ENCODE assay signal across 1 cellular context in genomic region chr7:123647106-123647730, GRCh38.
A peak's percentile ranks its signal among the peaks of the same experiment; 100 is the strongest.
TF ChIP-seq lines count a peak whose summit lies in the region.

No MANE protein-coding gene starts in this region.

TF ChIP-seq in SK-N-SH, 30 proteins besides CTCF, POLR2A, EP300 and RAD21 (continued from another document):
- no peak for TF ChIP-seq REST (IDR thresholded peaks at IDR 0.05; ENCODE audit: low read depth, low read length)
- no peak for TF ChIP-seq POLR2AphosphoS5 (IDR thresholded peaks at IDR 0.05; ENCODE audit: low read depth, low read length)
- no peak for TF ChIP-seq YY1 (IDR thresholded peaks at IDR 0.05; ENCODE audit: low read depth)
- TF ChIP-seq, protein P1, sequence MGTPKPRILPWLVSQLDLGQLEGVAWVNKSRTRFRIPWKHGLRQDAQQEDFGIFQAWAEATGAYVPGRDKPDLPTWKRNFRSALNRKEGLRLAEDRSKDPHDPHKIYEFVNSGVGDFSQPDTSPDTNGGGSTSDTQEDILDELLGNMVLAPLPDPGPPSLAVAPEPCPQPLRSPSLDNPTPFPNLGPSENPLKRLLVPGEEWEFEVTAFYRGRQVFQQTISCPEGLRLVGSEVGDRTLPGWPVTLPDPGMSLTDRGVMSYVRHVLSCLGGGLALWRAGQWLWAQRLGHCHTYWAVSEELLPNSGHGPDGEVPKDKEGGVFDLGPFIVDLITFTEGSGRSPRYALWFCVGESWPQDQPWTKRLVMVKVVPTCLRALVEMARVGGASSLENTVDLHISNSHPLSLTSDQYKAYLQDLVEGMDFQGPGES (IDR thresholded peaks at IDR 0.05; ENCODE audit: low read depth, low read length), result no peak
- no peak for TF ChIP-seq USF1 (IDR thresholded peaks at IDR 0.05; ENCODE audit: borderline replicate concordance, low read depth)
- TF ChIP-seq SIN3A (IDR thresholded peaks at IDR 0.05; ENCODE audit: borderline replicate concordance, low read depth, low read length), result no peak
- TF ChIP-seq NRF1 (IDR thresholded peaks at IDR 0.05; ENCODE audit: low read depth, low read length), result no peak
- TF ChIP-seq RFX5 (IDR thresholded peaks at IDR 0.05; ENCODE audit: low read length), result no peak
- TF ChIP-seq MAX (IDR thresholded peaks at IDR 0.05; ENCODE audit: low read depth), result no peak
- TF ChIP-seq FOXM1 (IDR thresholded peaks at IDR 0.05; ENCODE audit: low read depth), result no peak
- no peak for TF ChIP-seq ELF1 (IDR thresholded peaks at IDR 0.05)
- no peak for TF ChIP-seq GABPA (IDR thresholded peaks at IDR 0.05; ENCODE audit: low read depth)
- TF ChIP-seq, protein P2, sequence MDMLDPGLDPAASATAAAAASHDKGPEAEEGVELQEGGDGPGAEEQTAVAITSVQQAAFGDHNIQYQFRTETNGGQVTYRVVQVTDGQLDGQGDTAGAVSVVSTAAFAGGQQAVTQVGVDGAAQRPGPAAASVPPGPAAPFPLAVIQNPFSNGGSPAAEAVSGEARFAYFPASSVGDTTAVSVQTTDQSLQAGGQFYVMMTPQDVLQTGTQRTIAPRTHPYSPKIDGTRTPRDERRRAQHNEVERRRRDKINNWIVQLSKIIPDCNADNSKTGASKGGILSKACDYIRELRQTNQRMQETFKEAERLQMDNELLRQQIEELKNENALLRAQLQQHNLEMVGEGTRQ (IDR thresholded peaks at IDR 0.05; ENCODE audit: borderline replicate concordance, low read depth, low read length), result no peak
- no peak for TF ChIP-seq CHD2 (IDR thresholded peaks at IDR 0.05; ENCODE audit: low read length, partially characterized antibody)
- peak; percentile 66; the same call in 1 of the 2 replicates for TF ChIP-seq TEAD4 (IDR thresholded peaks at IDR 0.05; ENCODE audit: borderline replicate concordance, insufficient read depth)
- peak; percentile 64; the same call in 1 of the 2 replicates for TF ChIP-seq FOSL2 (IDR thresholded peaks at IDR 0.05; ENCODE audit: borderline replicate concordance, low read depth)
- peak; percentile 86 for TF ChIP-seq TCF12 (IDR thresholded peaks at IDR 0.05)
- TF ChIP-seq RXRA (IDR thresholded peaks at IDR 0.05; ENCODE audit: borderline replicate concordance, low read depth), result peak; percentile 34; the same call in 1 of the 2 replicates
- TF ChIP-seq MXI1 (IDR thresholded peaks at IDR 0.05; ENCODE audit: low read depth, low read length), result no peak
- peak; percentile 52 for TF ChIP-seq NFIC (IDR thresholded peaks at IDR 0.05; ENCODE audit: borderline replicate concordance)
- peak; percentile 67 for TF ChIP-seq JUND (IDR thresholded peaks at IDR 0.05)
- no peak for TF ChIP-seq TAF1 (IDR thresholded peaks at IDR 0.05; ENCODE audit: borderline replicate concordance, low read depth, low read length)
- TF ChIP-seq FOXJ3 (CRISPR knock-in tag; IDR thresholded peaks at IDR 0.05), result no peak
- TF ChIP-seq, protein P3, sequence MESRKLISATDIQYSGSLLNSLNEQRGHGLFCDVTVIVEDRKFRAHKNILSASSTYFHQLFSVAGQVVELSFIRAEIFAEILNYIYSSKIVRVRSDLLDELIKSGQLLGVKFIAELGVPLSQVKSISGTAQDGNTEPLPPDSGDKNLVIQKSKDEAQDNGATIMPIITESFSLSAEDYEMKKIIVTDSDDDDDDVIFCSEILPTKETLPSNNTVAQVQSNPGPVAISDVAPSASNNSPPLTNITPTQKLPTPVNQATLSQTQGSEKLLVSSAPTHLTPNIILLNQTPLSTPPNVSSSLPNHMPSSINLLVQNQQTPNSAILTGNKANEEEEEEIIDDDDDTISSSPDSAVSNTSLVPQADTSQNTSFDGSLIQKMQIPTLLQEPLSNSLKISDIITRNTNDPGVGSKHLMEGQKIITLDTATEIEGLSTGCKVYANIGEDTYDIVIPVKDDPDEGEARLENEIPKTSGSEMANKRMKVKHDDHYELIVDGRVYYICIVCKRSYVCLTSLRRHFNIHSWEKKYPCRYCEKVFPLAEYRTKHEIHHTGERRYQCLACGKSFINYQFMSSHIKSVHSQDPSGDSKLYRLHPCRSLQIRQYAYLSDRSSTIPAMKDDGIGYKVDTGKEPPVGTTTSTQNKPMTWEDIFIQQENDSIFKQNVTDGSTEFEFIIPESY (IDR thresholded peaks at IDR 0.05; ENCODE audit: borderline replicate concordance, low read depth), result no peak
TF ChIP-seq in SK-N-SH: peak in this region for 7.
